Comparison of ENCODE assay signal across 20 cellular contexts in genomic region chr11:71456294-71456693, GRCh38.
"Had no signal": no experiment of that assay in that cellular context is flagged by ENCODE, and none has a peak within 500 bp of the region (broad histone marks: within the 10 kb centered on the region; RNA-seq: fewer than 3 reads in every experiment).

No MANE protein-coding gene starts in this region.

- H3K27ac ChIP-seq: esophagus muscularis mucosa, gastroesophageal sphincter, parathyroid adenoma, tibial artery had no signal

- ATAC-seq: activated CD8-positive, alpha-beta memory T cell treated with anti-CD3 and anti-CD28 coated beads, Interleukin-2, amount 10 ng/mL, durations not matched to agents 7 days and 5 days; gastroesophageal sphincter; mucosa of descending colon; stimulated activated naive CD8-positive, alpha-beta T cell treated with anti-CD3 and anti-CD28 coated beads, Interleukin-15, Interleukin-2, amounts not matched to agents 100 U/mL and 50 U/mL, for 24 hours; T-cell had no signal

- H2AFZ ChIP-seq: parathyroid adenoma had no signal

- H3K27me3 Mint-ChIP-seq: activated CD4-positive, alpha-beta memory T cell treated with anti-CD3 and anti-CD28 coated beads, Interleukin-2, amount 10 ng/mL, durations not matched to agents 7 days and 5 days; activated CD8-positive, alpha-beta memory T cell treated with anti-CD3 and anti-CD28 coated beads, Interleukin-2, amount 10 ng/mL, durations not matched to agents 7 days and 5 days; activated naive CD8-positive, alpha-beta T cell; memory B cell; naive B cell; T-cell had no signal

- H3K4me1 ChIP-seq: parathyroid adenoma had no signal

- H3K4me3 Mint-ChIP-seq: activated CD4-positive, alpha-beta memory T cell treated with anti-CD3 and anti-CD28 coated beads, Interleukin-2, amount 10 ng/mL, durations not matched to agents 7 days and 5 days; activated CD8-positive, alpha-beta memory T cell treated with anti-CD3 and anti-CD28 coated beads, Interleukin-2, amount 10 ng/mL, durations not matched to agents 7 days and 5 days; activated naive CD8-positive, alpha-beta T cell; memory B cell; T-cell had no signal

- H3K9me3 Mint-ChIP-seq: activated CD4-positive, alpha-beta memory T cell treated with anti-CD3 and anti-CD28 coated beads, Interleukin-2, amount 10 ng/mL, durations not matched to agents 7 days and 5 days; immature natural killer cell; memory B cell; naive B cell; T-cell had no signal

- H3K9ac ChIP-seq: parathyroid adenoma had no signal

- H3K27ac Mint-ChIP-seq: activated CD4-positive, alpha-beta memory T cell treated with anti-CD3 and anti-CD28 coated beads, Interleukin-2, amount 10 ng/mL, durations not matched to agents 7 days and 5 days; activated CD8-positive, alpha-beta memory T cell treated with anti-CD3 and anti-CD28 coated beads, Interleukin-2, amount 10 ng/mL, durations not matched to agents 7 days and 5 days; activated naive CD8-positive, alpha-beta T cell; memory B cell had no signal

- H3K27me3 ChIP-seq: esophagus muscularis mucosa, gastroesophageal sphincter, tibial artery had no signal

- DNase-seq: activated CD4-positive, alpha-beta memory T cell treated with anti-CD3 and anti-CD28 coated beads, Interleukin-2, amount 10 ng/mL, durations not matched to agents 7 days and 5 days; activated CD4-positive, alpha-beta T cell treated with anti-CD3 and anti-CD28 coated beads for 48 hours; activated CD4-positive, CD25-positive, alpha-beta regulatory T cell; activated CD8-positive, alpha-beta memory T cell treated with anti-CD3 and anti-CD28 coated beads, Interleukin-2, amount 10 ng/mL, durations not matched to agents 7 days and 5 days; dermis blood vessel endothelial cell; effector memory CD4-positive, alpha-beta T cell; immature natural killer cell; naive B cell; stimulated activated CD4-positive, alpha-beta T cell treated with anti-CD3 and anti-CD28 coated beads, Interleukin-2, amount 100 ng/mL, for 24 hours; stimulated activated naive CD8-positive, alpha-beta T cell treated with anti-CD3 and anti-CD28 coated beads, Interleukin-15, Interleukin-2, amounts not matched to agents 100 U/mL and 50 U/mL, for 24 hours; substantia nigra; T-cell; T-helper 9 cell; tibial artery had no signal

- H3K9me3 ChIP-seq: esophagus muscularis mucosa, gastroesophageal sphincter, mucosa of descending colon, tibial artery had no signal

- H3K4me3 ChIP-seq: esophagus muscularis mucosa, gastroesophageal sphincter, mucosa of descending colon, tibial artery had no signal
